Comparison of ENCODE assay signal across 24 cellular contexts in genomic region chr6:108988765-108989164, GRCh38.
"Had no signal": no experiment of that assay in that cellular context is flagged by ENCODE, and none has a peak within 500 bp of the region (broad histone marks: within the 10 kb centered on the region; RNA-seq: fewer than 3 reads in every experiment).

No MANE protein-coding gene starts in this region.

- H3K27me3 ChIP-seq: colonic mucosa, suprapubic skin, tibial nerve had no signal

- H3K4me3 ChIP-seq: colonic mucosa, lung, smooth muscle cell, suprapubic skin, tibial nerve had no signal

- H3K9me3 Mint-ChIP-seq: effector memory CD8-positive, alpha-beta T cell; natural killer cell treated with Interleukin-12 subunit alpha and Interleukin-12 subunit beta and Interleukin-15 and Interleukin-18, amount 100 ng/mL, for 72 hours had no signal

- H3K4me2 ChIP-seq: SK-N-SH, smooth muscle cell had no signal

- H3K36me3 ChIP-seq: colonic mucosa had no signal

- H3K4me3 Mint-ChIP-seq: activated naive CD8-positive, alpha-beta T cell; effector memory CD8-positive, alpha-beta T cell; natural killer cell treated with Interleukin-12 subunit alpha and Interleukin-12 subunit beta and Interleukin-15 and Interleukin-18, amount 100 ng/mL, for 72 hours; stimulated activated naive B cell treated with anti-CD40 and anti-IgM and Interleukin-4, amounts not matched to agents 10 μg/mL and 1 μg/mL and 100 μg/mL, for 72 hours; T-helper 17 cell had no signal

- H3K27me3 Mint-ChIP-seq: activated naive CD8-positive, alpha-beta T cell; effector memory CD8-positive, alpha-beta T cell; natural killer cell treated with Interleukin-12 subunit alpha and Interleukin-12 subunit beta and Interleukin-15 and Interleukin-18, amount 100 ng/mL, for 72 hours; stimulated activated naive B cell treated with anti-CD40 and anti-IgM and Interleukin-4, amounts not matched to agents 10 μg/mL and 1 μg/mL and 100 μg/mL, for 72 hours; T-helper 17 cell had no signal

- DNase-seq: activated CD4-positive, alpha-beta T cell treated with anti-CD3 and anti-CD28 coated beads for 48 hours; activated CD4-positive, alpha-beta T cell treated with anti-CD3 and anti-CD28 coated beads, Interleukin-2, amount 50 U/mL, for 48 hours; activated CD8-positive, alpha-beta memory T cell treated with anti-CD3 and anti-CD28 coated beads for 24 hours; activated effector memory CD4-positive, alpha-beta T cell treated with Interleukin-2 at 50 U/mL for 16 hours; activated naive CD4-positive, alpha-beta T cell treated with Interleukin-2 at 50 U/mL for 16 hours; anterior cingulate cortex; colonic mucosa; effector memory CD8-positive, alpha-beta T cell; erythroblast; posterior cingulate gyrus; retina; SK-N-SH; stimulated activated CD4-positive, alpha-beta T cell treated with anti-CD3 and anti-CD28 coated beads, Interleukin-2, amount 100 ng/mL, for 24 hours; stimulated activated naive B cell treated with anti-CD40 and anti-IgM and Interleukin-4, amounts not matched to agents 10 μg/mL and 1 μg/mL and 100 μg/mL, for 72 hours; T-helper 17 cell; T1000; WERI-Rb-1 had no signal

- H3K4me1 Mint-ChIP-seq: stimulated activated naive B cell treated with anti-CD40 and anti-IgM and Interleukin-4, amounts not matched to agents 10 μg/mL and 1 μg/mL and 100 μg/mL, for 72 hours had no signal

- H3K9ac ChIP-seq: SK-N-SH had no signal

- H3K27ac ChIP-seq: colonic mucosa, suprapubic skin, tibial nerve, WERI-Rb-1 had no signal

- ATAC-seq: activated CD4-positive, CD25-positive, alpha-beta regulatory T cell treated with anti-CD3 and anti-CD28 coated beads, Interleukin-2, amount 50 U/mL, for 24 hours; effector memory CD8-positive, alpha-beta T cell; natural killer cell treated with Interleukin-12 subunit alpha and Interleukin-12 subunit beta and Interleukin-15 and Interleukin-18, amount 100 ng/mL, for 72 hours; stimulated activated naive B cell treated with anti-CD40 and anti-IgM and Interleukin-4, amounts not matched to agents 10 μg/mL and 1 μg/mL and 100 μg/mL, for 72 hours; T-helper 17 cell had no signal

- H3K9me3 ChIP-seq: colonic mucosa, SK-N-SH, suprapubic skin, tibial nerve had no signal

- H3K4me1 ChIP-seq: colonic mucosa, suprapubic skin, tibial nerve had no signal

- H3K27ac Mint-ChIP-seq: activated naive CD8-positive, alpha-beta T cell; natural killer cell treated with Interleukin-12 subunit alpha and Interleukin-12 subunit beta and Interleukin-15 and Interleukin-18, amount 100 ng/mL, for 72 hours; stimulated activated naive B cell treated with anti-CD40 and anti-IgM and Interleukin-4, amounts not matched to agents 10 μg/mL and 1 μg/mL and 100 μg/mL, for 72 hours; T-helper 17 cell had no signal
